In genomic region chr3:11558461-11558903, GRCh38 we compare ENCODE assay signal across 13 cellular contexts.
DNase-seq lines count a peak whose midpoint lies in the region; ATAC-seq, FAIRE-seq and TF ChIP-seq lines count a peak whose summit lies in the region.
"Had no signal": no experiment of that assay in that cellular context is flagged by ENCODE, and none has a peak within 500 bp of the region (broad histone marks: within the 10 kb centered on the region; RNA-seq: fewer than 3 reads in every experiment).

No MANE protein-coding gene starts in this region.

- TF ChIP-seq CTCF in IMR-90 (conservative IDR thresholded peaks at IDR 0.05; ENCODE audit: low read depth, low read length) (no peak), kidney (IDR thresholded peaks at IDR 0.05; ENCODE audit: borderline replicate concordance, extremely low read depth, insufficient read depth) (no peak)

- H3K36me3 ChIP-seq in IMR-90 (ENCODE audit: control insufficient read depth, insufficient read depth, low read length) (peaks cover 64% of the 10 kb centered on the region), kidney (ENCODE audit: control insufficient read depth in 1 of 2, insufficient read depth in 2 of 2, low read length in 2 of 2) (peaks cover 6 to 24% of the 10 kb centered on the region in 2 donors)

- peak overlapping the region; percentile 45 for H3K4ac ChIP-seq in IMR-90 (ENCODE audit: low read depth, low read length)

- no peak overlapping the region for H2BK20ac ChIP-seq in IMR-90 (ENCODE audit: low read depth, low read length)

- ATAC-seq in IMR-90 (ENCODE audit: low read depth) (no peak), HG03135 (IDR thresholded peaks at IDR 0.05; ENCODE audit: unreplicated experiment) (no peak)

- no peak overlapping the region for H3K23ac ChIP-seq in IMR-90 (ENCODE audit: low read depth, low read length)

- peaks cover 47% of the 10 kb centered on the region for H3K9me1 ChIP-seq in IMR-90 (ENCODE audit: insufficient read depth, low read length)

- H2AFZ ChIP-seq in IMR-90 (replicated peaks; ENCODE audit: low read length, poor library complexity), result no peak overlapping the region

- peak overlapping the region; percentile 68 for H2BK5ac ChIP-seq in IMR-90 (ENCODE audit: low read depth, low read length, poor library complexity, severe bottlenecking)

- peak overlapping the region; percentile 27 for H3K27ac ChIP-seq in IMR-90 (ENCODE audit: insufficient read depth, low read length)
- H3K27ac ChIP-seq in kidney (ENCODE audit: low read depth in 2 of 2, low read length in 2 of 2), result no peak overlapping the region
- H3K27ac ChIP-seq in skin epidermis, result peak overlapping the region in 15 of 21 experiments; percentile 1 to 63 (median 41)

- no peak for TF ChIP-seq RAD21 in IMR-90 (IDR thresholded peaks at IDR 0.05; ENCODE audit: low read length)

- H3K56ac ChIP-seq in IMR-90 (ENCODE audit: extremely low read depth, insufficient read depth, low read length), result no peak overlapping the region

- WGBS in IMR-90 (ENCODE audit: extremely low coverage in 2 of 2, insufficient read length in 1 of 2), 2 experiments, result 70% methylated on average over 9 of the region's 17 CpGs; no CpG with 5 or more reads in 1 of the 2 experiments

- H3K79me1 ChIP-seq in IMR-90 (ENCODE audit: low read depth in 1 of 2, low read length in 2 of 2), result peaks cover 48 to 98% of the 10 kb centered on the region in 2 experiments

- no peaks in the 10 kb centered on the region for H3K27me3 ChIP-seq in IMR-90 (ENCODE audit: control insufficient read depth, insufficient read depth, low read length)

- in situ Hi-C loops in IMR-90 (cut with MboI; ENCODE audit: low sequenced_read_pairs), result no loop called here
- in situ Hi-C loops in ACHN (cut with HindIII; ENCODE audit: low pct_ligation_motif_present, low pct_unique_long_range_greater_than_20kb, low sequenced_read_pairs), result no loop called here

- H3K14ac ChIP-seq in IMR-90 (replicated peaks; ENCODE audit: low read depth, low read length), result no peak overlapping the region

- no peak for FAIRE-seq in kidney (lab: Jason Lieb, UNC)

- dilution Hi-C loops in IMR-90 (cut with HindIII; ENCODE audit: low sequenced_read_pairs, unreplicated experiment), result no loop called here

- TF ChIP-seq POLR2A in IMR-90 (IDR thresholded peaks at IDR 0.05; ENCODE audit: low read depth, low read length), result no peak

- 0 out of 2 replicates have a peak overlapping the region, but pooled peaks have one; percentile 35 for H2AK5ac ChIP-seq in IMR-90 (ENCODE audit: low read depth, low read length)

- no peak overlapping the region for H2AK9ac ChIP-seq in IMR-90 (replicated peaks; ENCODE audit: low read depth, low read length, poor library complexity)

- H3K4me2 ChIP-seq in IMR-90 (ENCODE audit: low read depth, low read length), result no peak overlapping the region

- H3K9me3 ChIP-seq in IMR-90 (ENCODE audit: control insufficient read depth, insufficient read depth, low read length) (no peaks in the 10 kb centered on the region), kidney (ENCODE audit: control insufficient read depth in 1 of 2, low read length in 2 of 2) (no peaks in the 10 kb centered on the region)

- no peak overlapping the region for H4K5ac ChIP-seq in IMR-90 (ENCODE audit: low read depth, low read length)

- H4K91ac ChIP-seq in IMR-90 (ENCODE audit: insufficient read depth, low read depth, low read length), result no peak overlapping the region

- POLR2A ChIA-PET in IMR-90 (lab: Charles Lee; ENCODE audit: unreplicated experiment), result interaction anchor here (0.6 kb wide), 1 partner anchor 1833 kb away, joined by 12 read pairs; no protein-coding TSS in a partner anchor

- CTCF ChIA-PET in IMR-90 (lab: Yijun Ruan, JAX), result interaction anchor here (0.6 kb wide), 1 partner anchor 115 kb away, joined by 3 read pairs; no protein-coding TSS in a partner anchor

- H3K4me1 ChIP-seq in IMR-90 (ENCODE audit: control insufficient read depth, insufficient read depth, low read length), result peaks cover 32% of the 10 kb centered on the region
- peaks cover 7 to 34% of the 10 kb centered on the region in 2 donors for H3K4me1 ChIP-seq in kidney (ENCODE audit: control insufficient read depth in 1 of 2, insufficient read depth in 1 of 2, low read depth in 1 of 2, low read length in 2 of 2)

- H4K8ac ChIP-seq in IMR-90 (ENCODE audit: low read depth in 2 of 2, low read length in 2 of 2), result no peak overlapping the region

- no peak overlapping the region for H2BK15ac ChIP-seq in IMR-90 (ENCODE audit: low read depth, low read length)

- H3K9ac ChIP-seq in IMR-90 (ENCODE audit: low read depth, low read length) (no peak overlapping the region), kidney (ENCODE audit: low read length in 2 of 2) (no peak overlapping the region)

- H4K20me1 ChIP-seq in IMR-90 (ENCODE audit: insufficient read depth, low read length), result peaks cover 72% of the 10 kb centered on the region

- no peak overlapping the region for H3K4me3 ChIP-seq in IMR-90 (ENCODE audit: insufficient read depth, low read depth, low read length)
- H3K4me3 ChIP-seq in kidney (ENCODE audit: low read length in 2 of 2), result no peak overlapping the region
- H3K4me3 ChIP-seq in skin epidermis, result no peak overlapping the region

- no peak overlapping the region for H3K18ac ChIP-seq in IMR-90 (ENCODE audit: low read depth, low read length)

- DNase-seq in IMR-90 (no peak), amniotic epithelial cell (ENCODE audit: low read depth) (peak; percentile 50), kidney (peak; percentile 74), NOMO-1 (lab: John Stamatoyannopoulos, UW; ENCODE audit: unreplicated experiment in 2 of 2) (no peak), AG08396 (ENCODE audit: low spot score) (no peak), ACHN (no peak)
- DNase-seq: activated CD4-positive, alpha-beta T cell treated with anti-CD3 and anti-CD28 coated beads, Interleukin-2, amount 50 U/mL, for 1 hour; activated effector memory CD4-positive, alpha-beta T cell treated with anti-CD3 and anti-CD28 coated beads, Interleukin-2, amount 50 U/mL, for 16 hours; CD4-positive, alpha-beta T cell; Karpas-422; NCI-H2081 had no signal

- intact Hi-C loops in IMR-90 (cut with micrococcal nuclease), result no loop called here
- intact Hi-C loops in kidney (cut with DNase I), result no loop called here

- BruUV-seq in IMR-90 (replicated peaks; lab: Mats Ljungman, UMichigan), result no TSS peak

- H2BK120ac ChIP-seq in IMR-90 (ENCODE audit: low read depth, low read length), result no peak overlapping the region

TF ChIP-seq in IMR-90, 13 proteins besides CTCF, POLR2A, EP300 and RAD21:
- no peak for TF ChIP-seq MAFK (IDR thresholded peaks at IDR 0.05; ENCODE audit: low read depth, low read length)
- TF ChIP-seq MXI1 (IDR thresholded peaks at IDR 0.05; ENCODE audit: borderline replicate concordance, low read depth, low read length), result no peak
- no peak for TF ChIP-seq NFE2L2 (IDR thresholded peaks at IDR 0.05; ENCODE audit: low read depth, low read length)
- TF ChIP-seq RFX5 (IDR thresholded peaks at IDR 0.05; ENCODE audit: low read depth, low read length), result no peak
- no peak for TF ChIP-seq FOS (IDR thresholded peaks at IDR 0.05; ENCODE audit: low read depth, low read length)
- no peak for TF ChIP-seq CHD1 (IDR thresholded peaks at IDR 0.05; ENCODE audit: low read depth, low read length)
- TF ChIP-seq, protein P1, sequence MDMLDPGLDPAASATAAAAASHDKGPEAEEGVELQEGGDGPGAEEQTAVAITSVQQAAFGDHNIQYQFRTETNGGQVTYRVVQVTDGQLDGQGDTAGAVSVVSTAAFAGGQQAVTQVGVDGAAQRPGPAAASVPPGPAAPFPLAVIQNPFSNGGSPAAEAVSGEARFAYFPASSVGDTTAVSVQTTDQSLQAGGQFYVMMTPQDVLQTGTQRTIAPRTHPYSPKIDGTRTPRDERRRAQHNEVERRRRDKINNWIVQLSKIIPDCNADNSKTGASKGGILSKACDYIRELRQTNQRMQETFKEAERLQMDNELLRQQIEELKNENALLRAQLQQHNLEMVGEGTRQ (IDR thresholded peaks at IDR 0.05; ENCODE audit: low read depth, low read length), result no peak
- TF ChIP-seq SMC3 (IDR thresholded peaks at IDR 0.05; ENCODE audit: low read depth, low read length), result no peak
- TF ChIP-seq CEBPB (IDR thresholded peaks at IDR 0.05; ENCODE audit: low read depth, low read length), result no peak
- TF ChIP-seq, protein P2, sequence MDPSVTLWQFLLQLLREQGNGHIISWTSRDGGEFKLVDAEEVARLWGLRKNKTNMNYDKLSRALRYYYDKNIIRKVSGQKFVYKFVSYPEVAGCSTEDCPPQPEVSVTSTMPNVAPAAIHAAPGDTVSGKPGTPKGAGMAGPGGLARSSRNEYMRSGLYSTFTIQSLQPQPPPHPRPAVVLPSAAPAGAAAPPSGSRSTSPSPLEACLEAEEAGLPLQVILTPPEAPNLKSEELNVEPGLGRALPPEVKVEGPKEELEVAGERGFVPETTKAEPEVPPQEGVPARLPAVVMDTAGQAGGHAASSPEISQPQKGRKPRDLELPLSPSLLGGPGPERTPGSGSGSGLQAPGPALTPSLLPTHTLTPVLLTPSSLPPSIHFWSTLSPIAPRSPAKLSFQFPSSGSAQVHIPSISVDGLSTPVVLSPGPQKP (IDR thresholded peaks at IDR 0.05; ENCODE audit: borderline replicate concordance, low read depth, low read length), result no peak
- no peak for TF ChIP-seq MAZ (IDR thresholded peaks at IDR 0.05; ENCODE audit: borderline replicate concordance, low read depth, low read length)
- no peak for TF ChIP-seq BHLHE40 (IDR thresholded peaks at IDR 0.05; ENCODE audit: low read depth, low read length)
- TF ChIP-seq RCOR1 (IDR thresholded peaks at IDR 0.05; ENCODE audit: insufficient replicate concordance, low read length), result no peak
TF ChIP-seq in IMR-90: peak in this region for 0.

Comparison
In these comparisons a context has a peak if more than half of its experiments do, and no peak if none do; other contexts are left out.
1. DNase-seq: peak in amniotic epithelial cell (single experiment) and kidney (single experiment); none in IMR-90 (single experiment), NOMO-1 (0 of 2), AG08396 (single experiment) and ACHN (single experiment).
2. H3K27ac ChIP-seq: peak in IMR-90 (single experiment) and skin epidermis (15 of 21); none in kidney (0 of 2).